ENCODE assay signal across 8 cellular contexts in genomic region chr1:48688102-48688760, GRCh38.
DNase-seq lines count a peak whose midpoint lies in the region; ATAC-seq and TF ChIP-seq lines count a peak whose summit lies in the region.

No MANE protein-coding gene starts in this region.

- intact Hi-C loops in MCF 10A (cut with micrococcal nuclease) (no loop called here), breast epithelium (cut with DNase I; ENCODE audit: low total_unique reads) (no loop called here), activated B cell treated with CpG ODN at 0.5 μM for 24 hours (cut with micrococcal nuclease) (no loop called here)

- no peaks in the 10 kb centered on the region for H3K4me1 ChIP-seq in breast epithelium

- no peak for TF ChIP-seq POLR2A in breast epithelium (IDR thresholded peaks at IDR 0.05)

- H3K4me3 ChIP-seq in breast epithelium: no peak overlapping the region

- H3K9me3 ChIP-seq in breast epithelium: no peaks in the 10 kb centered on the region

- peak; percentile 16 for DNase-seq in MCF 10A (ENCODE audit: unreplicated experiment)
- DNase-seq in breast epithelium (ENCODE audit: low spot score in 2 of 2): no peak
- DNase-seq in activated B cell treated with CpG ODN at 0.5 μM for 24 hours: no peak
- no peak for DNase-seq in type B pancreatic cell (ENCODE audit: extremely low spot score, unreplicated experiment)
- DNase-seq in amygdala (lab: John Stamatoyannopoulos, UW): no peak
- DNase-seq in stimulated activated CD4-positive, alpha-beta T cell treated with anti-CD3 and anti-CD28 coated beads, Interleukin-12 subunit alpha, Interleukin-12 subunit beta, amount 100 ng/mL, for 4 hours: no peak

- H3K27ac ChIP-seq in breast epithelium: no peak overlapping the region

- no TSS peak for BruUV-seq in MCF 10A (replicated peaks; lab: Mats Ljungman, UMichigan)

- TF ChIP-seq CTCF in MCF 10A (IDR thresholded peaks at IDR 0.05; ENCODE audit: unreplicated experiment) (no peak), breast epithelium (IDR thresholded peaks at IDR 0.05) (peak in 1 of 3 donors; percentile 9), activated B cell treated with CpG ODN at 0.5 μM for 24 hours (IDR thresholded peaks at IDR 0.05) (no peak), type B pancreatic cell (conservative IDR thresholded peaks at IDR 0.05) (peak; percentile 59)

- H3K27me3 ChIP-seq in breast epithelium: no peaks in the 10 kb centered on the region

- H3K27ac Mint-ChIP-seq in MCF 10A (ENCODE audit: low read depth, unreplicated experiment): no peak overlapping the region
- H3K27ac Mint-ChIP-seq in activated B cell treated with CpG ODN at 0.5 μM for 24 hours: no peak overlapping the region
- no peak overlapping the region for H3K27ac Mint-ChIP-seq in type B pancreatic cell

- no peaks in the 10 kb centered on the region for H3K36me3 ChIP-seq in breast epithelium

- H3K4me3 Mint-ChIP-seq in MCF 10A (ENCODE audit: unreplicated experiment) (no peak overlapping the region), activated B cell treated with CpG ODN at 0.5 μM for 24 hours (no peak overlapping the region), type B pancreatic cell (no peak overlapping the region)

- H3K27me3 Mint-ChIP-seq in MCF 10A (ENCODE audit: insufficient read depth, unreplicated experiment) (peaks cover 33% of the 10 kb centered on the region), activated B cell treated with CpG ODN at 0.5 μM for 24 hours (peaks cover 5% of the 10 kb centered on the region), type B pancreatic cell (peaks cover 25% of the 10 kb centered on the region)

- no peaks in the 10 kb centered on the region for H3K4me1 Mint-ChIP-seq in MCF 10A (ENCODE audit: insufficient read depth, unreplicated experiment)
- no peaks in the 10 kb centered on the region for H3K4me1 Mint-ChIP-seq in activated B cell treated with CpG ODN at 0.5 μM for 24 hours
- peaks cover 4% of the 10 kb centered on the region for H3K4me1 Mint-ChIP-seq in type B pancreatic cell (ENCODE audit: unreplicated experiment)

- POLR2A ChIA-PET in MCF 10A (lab: Yijun Ruan, JAX): no interaction called here
- POLR2A ChIA-PET in activated B cell treated with CpG ODN at 0.5 μM for 24 hours (lab: Charles Lee): no interaction called here

- ATAC-seq in HG03066 (IDR thresholded peaks at IDR 0.05; ENCODE audit: low read depth, unreplicated experiment): peak; percentile 66
- ATAC-seq in activated B cell treated with CpG ODN at 0.5 μM for 24 hours (ENCODE audit: low read depth): peak; percentile 45
- ATAC-seq in esophagus mucosa: no peak

- no peaks in the 10 kb centered on the region for H3K36me3 Mint-ChIP-seq in MCF 10A (ENCODE audit: insufficient read depth, unreplicated experiment)
- H3K36me3 Mint-ChIP-seq in activated B cell treated with CpG ODN at 0.5 μM for 24 hours (ENCODE audit: low read depth): no peaks in the 10 kb centered on the region
- no peaks in the 10 kb centered on the region for H3K36me3 Mint-ChIP-seq in type B pancreatic cell

- CTCF ChIA-PET in MCF 10A (lab: Yijun Ruan, JAX): interaction anchor here (0.5 to 3.3 kb wide), 9 partner anchors 9 to 1578 kb away, joined by 3 to 27 read pairs (median 4); no protein-coding TSS in a partner anchor
- CTCF ChIA-PET in activated B cell treated with CpG ODN at 0.5 μM for 24 hours (lab: Charles Lee): interaction anchor here (1.6 kb wide), 1 partner anchor 129 kb away, joined by 4 read pairs; no protein-coding TSS in a partner anchor

- H3K9me3 Mint-ChIP-seq in MCF 10A (ENCODE audit: unreplicated experiment) (no peaks in the 10 kb centered on the region), activated B cell treated with CpG ODN at 0.5 μM for 24 hours (no peaks in the 10 kb centered on the region), type B pancreatic cell (no peaks in the 10 kb centered on the region)
